ENCODE assay signal across 10 cellular contexts in genomic region chr3:51687472-51688205, GRCh38. TPM values are rescaled to one million over a fixed set of nuclear protein-coding genes. Genes with fewer than 3 reads are reported as not detected.
DNase-seq lines count a peak whose midpoint lies in the region; ATAC-seq and TF ChIP-seq lines count a peak whose summit lies in the region.
"Had no signal": no experiment of that assay in that cellular context is flagged by ENCODE, and none has a peak within 500 bp of the region (broad histone marks: within the 10 kb centered on the region; RNA-seq: fewer than 3 reads in every experiment).

No MANE protein-coding gene starts in this region.

- peaks cover 44% of the 10 kb centered on the region for H3K4me1 Mint-ChIP-seq in CD14-positive monocyte
- H3K4me1 Mint-ChIP-seq in natural killer cell, result peaks cover 51 to 69% of the 10 kb centered on the region in 2 donors

- H3K27me3 ChIP-seq in esophagus muscularis mucosa, result no peaks in the 10 kb centered on the region
- H3K27me3 ChIP-seq: neutrophil had no signal

- intact Hi-C loops in CD14-positive monocyte (cut with micrococcal nuclease) (no loop called here), esophagus muscularis mucosa (cut with DNase I) (no loop called here), natural killer cell (cut with micrococcal nuclease) (loop anchor here (2.0 kb wide), 1 partner anchor 17 kb away; the partner anchor contains the start of gene TEX264)

- H3K36me3 ChIP-seq in esophagus muscularis mucosa, result peaks cover 2 to 97% (median 52%) of the 10 kb centered on the region in 4 donors

- H3K27me3 Mint-ChIP-seq in CD14-positive monocyte (ENCODE audit: low read depth in 3 of 3) (peaks cover 0 to 5% (median 3%) of the 10 kb centered on the region in 3 donors), natural killer cell (ENCODE audit: low read depth in 2 of 2) (no peaks in the 10 kb centered on the region)

- H3K36me3 Mint-ChIP-seq in CD14-positive monocyte (peaks cover 81 to 90% of the 10 kb centered on the region in 2 donors), natural killer cell (no peaks in the 10 kb centered on the region)

- H3K4me3 Mint-ChIP-seq in CD14-positive monocyte, result no peak overlapping the region
- peak overlapping the region; percentile 88 for H3K4me3 Mint-ChIP-seq in natural killer cell

- TF ChIP-seq POLR2A in esophagus muscularis mucosa (IDR thresholded peaks at IDR 0.05; ENCODE audit: low read depth), result no peak

- peak overlapping the region; percentile 30 to 76 (median 58) for H3K27ac ChIP-seq in esophagus muscularis mucosa (replicated peaks in 1 of 4)

- H3K27ac Mint-ChIP-seq in CD14-positive monocyte (peak overlapping the region in 6 of 7 donors; percentile 18 to 91 (median 71)), natural killer cell (peak overlapping the region; percentile 91 to 97)

- H3K4me1 ChIP-seq in esophagus muscularis mucosa, result peaks cover 39 to 74% (median 45%) of the 10 kb centered on the region in 4 donors

- TF ChIP-seq CTCF in CD14-positive monocyte (IDR thresholded peaks at IDR 0.05), result no peak
- no peak for TF ChIP-seq CTCF in esophagus muscularis mucosa (IDR thresholded peaks at IDR 0.05)
- TF ChIP-seq CTCF in natural killer cell (IDR thresholded peaks at IDR 0.05), result no peak

- no peaks in the 10 kb centered on the region for H3K9me3 ChIP-seq in esophagus muscularis mucosa
- H3K9me3 ChIP-seq: neutrophil had no signal

- H3K9me3 Mint-ChIP-seq in CD14-positive monocyte (no peaks in the 10 kb centered on the region), natural killer cell (no peaks in the 10 kb centered on the region)

- H3K4me3 ChIP-seq in esophagus muscularis mucosa, result no peak overlapping the region

- 80% methylated on average over 12 of the region's 14 CpGs for WGBS in esophagus muscularis mucosa

- DNase-seq in CD14-positive monocyte (ENCODE audit: low spot score), result no peak
- peak; percentile 33 to 74 for DNase-seq in NCI-H446 (lab: John Stamatoyannopoulos, UW)
- DNase-seq in esophagus muscularis mucosa (ENCODE audit: extremely low spot score), result no peak
- DNase-seq in natural killer cell, result no peak
- DNase-seq in stimulated activated CD4-positive, alpha-beta T cell treated with anti-CD3 and anti-CD28 coated beads, Interleukin-2, amount 100 ng/mL, for 48 hours, result no peak
- no peak for DNase-seq in DMS153 treated with DMSO at 0.1 percent for 48 hours (lab: John Stamatoyannopoulos, UW; ENCODE audit: unreplicated experiment)
- DNase-seq in NCI-H2029 (lab: John Stamatoyannopoulos, UW), result no peak
- DNase-seq in NK-92 (lab: John Stamatoyannopoulos, UW; ENCODE audit: unreplicated experiment), result no peak
- DNase-seq: Kasumi-1 had no signal

- ATAC-seq in natural killer cell, result no peak

- TF ChIP-seq EP300 in esophagus muscularis mucosa (IDR thresholded peaks at IDR 0.05), result no peak

RNA-seq across cellular contexts. Expression of gene TEX264, which starts 16.6 kb away (rescaled TPM):
- 100 to 1,000 TPM in 1 of 2 donors, 10 to 100 TPM in 1; 80.8 to 108 TPM for polyA plus RNA-seq in CD14-positive monocyte
- total RNA-seq in esophagus muscularis mucosa (10 to 100 TPM; 48.0 to 73.8 (median 65.4) TPM), natural killer cell (10 to 100 TPM; 41.1 to 46.8 (median 45.4) TPM)

RNA-seq across cellular contexts. Expression of gene GRM2, which starts 19.2 kb away (rescaled TPM):
- not detected for polyA plus RNA-seq in CD14-positive monocyte
- total RNA-seq in esophagus muscularis mucosa (under 1 TPM in 3 of 4 donors, not detected in 1; 0.11 to 0.83 (median 0.52) TPM), natural killer cell (1 to 10 TPM; 5.6 to 8.0 (median 7.4) TPM)

Comparison
In these comparisons a context has a peak if more than half of its experiments do, and no peak if none do; other contexts are left out.
1. DNase-seq: peak in NCI-H446 (2 of 2); none in CD14-positive monocyte (single experiment), esophagus muscularis mucosa (single experiment), natural killer cell (single experiment), stimulated activated CD4-positive, alpha-beta T cell treated with anti-CD3 and anti-CD28 coated beads, Interleukin-2, amount 100 ng/mL, for 48 hours (0 of 2), DMS153 treated with DMSO at 0.1 percent for 48 hours (single experiment), NCI-H2029 (single experiment) and NK-92 (single experiment).